ENCODE assay signal across 3 cellular contexts in genomic region chr2:169670215-169670651, GRCh38.
TF ChIP-seq lines count a peak whose summit lies in the region.

No MANE protein-coding gene starts in this region.

TF ChIP-seq in HepG2, 621 proteins besides CTCF, POLR2A, EP300 and RAD21:
- TF ChIP-seq ZNF362 (CRISPR knock-in tag; IDR thresholded peaks at IDR 0.05; ENCODE audit: borderline replicate concordance) (no peak), FOSL2 (CRISPR knock-in tag; IDR thresholded peaks at IDR 0.05) (peak; percentile 56), MXD4 (CRISPR knock-in tag; IDR thresholded peaks at IDR 0.05) (no peak)

TF ChIP-seq in IMR-90, 13 proteins besides CTCF, POLR2A, EP300 and RAD21:
- TF ChIP-seq MAFK (IDR thresholded peaks at IDR 0.05; ENCODE audit: low read depth, low read length) = no peak
- TF ChIP-seq CHD1 (IDR thresholded peaks at IDR 0.05; ENCODE audit: low read depth, low read length) = no peak
- TF ChIP-seq BHLHE40 (IDR thresholded peaks at IDR 0.05; ENCODE audit: low read depth, low read length) = no peak
- no peak for TF ChIP-seq NFE2L2 (IDR thresholded peaks at IDR 0.05; ENCODE audit: low read depth, low read length)
- TF ChIP-seq MXI1 (IDR thresholded peaks at IDR 0.05; ENCODE audit: borderline replicate concordance, low read depth, low read length) = no peak
- TF ChIP-seq SMC3 (IDR thresholded peaks at IDR 0.05; ENCODE audit: low read depth, low read length) = no peak

TF ChIP-seq in GM23338, 12 proteins besides CTCF, POLR2A, EP300 and RAD21:
- TF ChIP-seq REST (IDR thresholded peaks at IDR 0.05; ENCODE audit: unreplicated experiment) = no peak
